Comparison of ENCODE assay signal across 3 cellular contexts in the genomic region with DNA sequence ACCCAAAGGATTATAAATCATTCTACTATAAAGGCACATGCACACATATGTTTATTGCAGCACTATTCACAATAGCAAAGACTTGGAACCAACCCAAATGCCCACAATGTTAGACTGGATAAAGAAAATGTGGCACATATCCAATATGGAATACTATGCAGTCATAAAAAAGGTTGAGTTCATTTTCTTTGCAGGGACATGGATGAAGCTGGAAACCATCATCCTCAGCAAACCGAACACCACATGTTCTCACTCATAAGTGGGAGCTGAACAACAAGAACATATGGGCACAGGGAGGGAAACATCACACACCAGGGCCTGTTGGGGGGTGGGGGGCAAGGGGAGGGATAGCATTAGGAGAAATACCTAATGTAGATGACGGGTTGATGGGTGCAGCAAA. TPM values are rescaled to one million over a fixed set of nuclear protein-coding genes. Genes with fewer than 3 reads are reported as not detected.
"Had no signal": no experiment of that assay in that cellular context is flagged by ENCODE, and none has a peak within 500 bp of the region (broad histone marks: within the 10 kb centered on the region; RNA-seq: fewer than 3 reads in every experiment).

No MANE protein-coding gene starts in this region.

RNA-seq across cellular contexts. Expression of a gene that starts 52.3 kb away (rescaled TPM):
- total RNA-seq: GM23248, HFFc6 had no signal
- polyA plus RNA-seq: GM23248, GM23338 had no signal
